ENCODE assay signal across 31 cellular contexts in the genomic region with DNA sequence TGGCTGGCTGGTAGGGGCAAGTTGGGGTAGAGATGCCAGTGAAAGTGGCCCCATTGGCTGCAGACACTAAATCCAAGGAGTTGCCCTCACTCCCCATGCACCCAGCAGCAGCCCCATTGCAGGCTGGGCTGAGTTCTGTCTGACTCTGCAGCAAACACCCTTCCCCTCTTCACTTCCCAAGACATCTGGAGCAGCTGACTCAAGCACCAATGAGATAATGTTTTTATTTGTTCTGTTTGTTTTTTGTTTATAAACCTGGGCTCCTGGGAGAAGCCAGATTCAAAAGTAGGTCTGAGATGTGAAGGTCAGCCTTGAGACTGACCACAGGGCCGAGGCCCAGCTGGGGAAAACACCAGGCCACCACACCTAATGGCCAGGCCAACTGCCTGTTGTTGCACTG.
"Had no signal": no experiment of that assay in that cellular context is flagged by ENCODE, and none has a peak within 500 bp of the region (broad histone marks: within the 10 kb centered on the region; RNA-seq: fewer than 3 reads in every experiment).

No MANE protein-coding gene starts in this region.

- H3K27me3 ChIP-seq: adrenal gland, ascending aorta, brain microvascular endothelial cell, esophagus squamous epithelium, sigmoid colon, stomach, tibial artery, upper lobe of right lung had no signal

- H3K36me3 ChIP-seq: adrenal gland, ascending aorta, brain microvascular endothelial cell, esophagus squamous epithelium, lower lobe of right lung, neutrophil, sigmoid colon, stomach, tibial artery, upper lobe of right lung, WERI-Rb-1 had no signal

- H3K4me1 ChIP-seq: adrenal gland, ascending aorta, lower lobe of right lung, sigmoid colon, tibial artery, upper lobe of right lung had no signal

- ATAC-seq: activated CD4-positive, CD25-positive, alpha-beta regulatory T cell treated with anti-CD3 and anti-CD28 coated beads, Interleukin-2, amount 50 U/mL, for 24 hours; left lobe of liver; stimulated activated memory B cell treated with anti-CD40 and anti-IgM and Interleukin-4, amounts not matched to agents 10 μg/mL and 1 μg/mL and 100 μg/mL, for 72 hours had no signal

- H3K9me3 ChIP-seq: adrenal gland, ascending aorta, lower lobe of right lung, neutrophil, sigmoid colon, tibial artery, upper lobe of right lung had no signal

- H3K27ac ChIP-seq: adrenal gland, ascending aorta, brain microvascular endothelial cell, lower lobe of right lung, neutrophil, stomach, tibial artery, upper lobe of right lung, WERI-Rb-1 had no signal

- DNase-seq: activated CD4-positive, alpha-beta T cell treated with anti-CD3 and anti-CD28 coated beads for 48 hours; activated CD4-positive, alpha-beta T cell treated with anti-CD3 and anti-CD28 coated beads, Interleukin-2, amount 50 U/mL, for 48 hours; activated CD8-positive, alpha-beta memory T cell treated with anti-CD3 and anti-CD28 coated beads for 24 hours; activated effector memory CD4-positive, alpha-beta T cell treated with anti-CD3 and anti-CD28 coated beads, Interleukin-2, amount 50 U/mL, for 16 hours; activated naive CD4-positive, alpha-beta T cell treated with anti-CD3 and anti-CD28 coated beads for 36 hours; activated naive CD8-positive, alpha-beta T cell treated with anti-CD3 and anti-CD28 coated beads for 36 hours; adrenal gland; brain microvascular endothelial cell; endodermal cell; esophagus squamous epithelium; foreskin melanocyte; kidney glomerular epithelial cell; lower lobe of right lung; mesendoderm; nephron progenitor cell; sigmoid colon; small intestine; stimulated activated CD4-positive, alpha-beta T cell treated with anti-CD3 and anti-CD28 coated beads, Interleukin-4, amount 100 ng/mL, for 4 hours; stimulated activated CD8-positive, alpha-beta memory T cell treated with anti-CD3 and anti-CD28 coated beads, Interleukin-4, amount 100 ng/mL, for 48 hours; stomach; SW 1271; T-helper 9 cell; tibial artery; upper lobe of right lung; WERI-Rb-1 had no signal

- H3K4me3 ChIP-seq: adrenal gland, ascending aorta, coronary artery, esophagus squamous epithelium, lower lobe of right lung, sigmoid colon, stomach, tibial artery, upper lobe of right lung had no signal
